9 cellular contexts compared by ENCODE assay signal in genomic region chr16:26231647-26232046, GRCh38.
"Had no signal": no experiment of that assay in that cellular context is flagged by ENCODE, and none has a peak within 500 bp of the region (broad histone marks: within the 10 kb centered on the region; RNA-seq: fewer than 3 reads in every experiment).

No MANE protein-coding gene starts in this region.

- H3K9me3 ChIP-seq: HAP-1 had no signal

- H2AFZ ChIP-seq: GM23338 had no signal

- H3K27ac ChIP-seq: HL-60, KMS-11 had no signal

- H3K4me3 Mint-ChIP-seq: GM23338, HFFc6 had no signal

- H3K27ac Mint-ChIP-seq: GM23338, HFFc6 had no signal

- H3K4me2 ChIP-seq: GM23338, KMS-11 had no signal

- H3K4me3 ChIP-seq: GM23338, HAP-1 had no signal

- H3K9ac ChIP-seq: KMS-11 had no signal

- H3K4me1 ChIP-seq: HAP-1 had no signal

- DNase-seq: H7, HFFc6, IMR-90, KBM-7 had no signal

- H3K36me3 ChIP-seq: HAP-1 had no signal

- ATAC-seq: GM23338, HCT116 had no signal
